In the genomic region with DNA sequence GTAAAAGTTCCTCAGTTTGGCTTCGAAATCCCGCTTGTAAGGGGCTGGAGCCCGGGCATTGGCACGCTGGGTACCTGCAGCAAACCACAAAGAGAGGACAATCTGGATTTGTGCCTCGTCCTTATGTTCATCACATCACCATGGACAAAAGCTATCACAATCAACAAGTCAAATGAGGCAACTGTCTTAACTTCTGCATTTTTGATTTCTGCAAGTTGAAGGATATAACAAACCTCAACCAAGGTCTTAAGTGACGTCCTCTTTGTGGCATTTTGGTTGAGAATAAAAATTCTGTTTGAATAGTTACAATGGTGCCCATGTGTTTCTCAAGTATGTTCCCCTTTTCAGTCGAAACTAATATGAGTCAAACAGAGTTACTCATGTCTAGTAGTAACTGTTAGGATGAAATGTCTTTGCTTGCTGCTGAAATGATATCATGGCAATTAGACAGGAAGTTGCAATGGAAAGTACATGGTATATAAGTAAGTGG, we compare ENCODE assay signal across 8 cellular contexts.
DNase-seq lines count a peak whose midpoint lies in the region; ATAC-seq, FAIRE-seq and TF ChIP-seq lines count a peak whose summit lies in the region.

No MANE protein-coding gene starts in this region.

- no peaks in the 10 kb centered on the region for H3K9me2 ChIP-seq in PC-9 (ENCODE audit: insufficient read depth)

- CTCF ChIA-PET in CD8-positive, alpha-beta memory T cell (lab: Charles Lee): interaction anchor here (0.9 to 3.7 kb wide), 7 partner anchors 10 to 164 kb away, joined by 3 to 14 read pairs (median 5); a partner anchor contains a TSS
- CTCF ChIA-PET in activated CD8-positive, alpha-beta T cell treated with anti-CD3 and anti-CD28 coated beads for 36 hours (lab: Charles Lee): interaction anchor here (0.9 to 5.4 kb wide), 10 partner anchors 12 to 95 kb away, joined by 3 to 35 read pairs (median 3); no protein-coding TSS in a partner anchor
- CTCF ChIA-PET in PC-9 (lab: Charles Lee): no interaction called here

- no peak overlapping the region for H2BK5ac ChIP-seq in mesenchymal stem cell (ENCODE audit: low read depth, low read length, poor library complexity, severe bottlenecking)

- peak overlapping the region; percentile 27 to 29 for H2BK12ac ChIP-seq in mesenchymal stem cell (ENCODE audit: low read length in 2 of 2)

- no peaks in the 10 kb centered on the region for H4K20me1 ChIP-seq in PC-9 (ENCODE audit: insufficient read depth)

- no peaks in the 10 kb centered on the region for H3K27me3 Mint-ChIP-seq in CD8-positive, alpha-beta memory T cell
- no peaks in the 10 kb centered on the region for H3K27me3 Mint-ChIP-seq in activated CD8-positive, alpha-beta T cell treated with anti-CD3 and anti-CD28 coated beads for 36 hours

- no peak for FAIRE-seq in D721Med (lab: Jason Lieb, UNC)

- no peaks in the 10 kb centered on the region for H3K79me2 ChIP-seq in PC-9 (ENCODE audit: low read depth)

- peak overlapping the region; percentile 5 for H3K27ac ChIP-seq in CD8-positive, alpha-beta memory T cell (ENCODE audit: low read depth, low read length)
- H3K27ac ChIP-seq in mesenchymal stem cell (ENCODE audit: low read length, poor library complexity, severe bottlenecking) (no peak overlapping the region), PC-9 (no peak overlapping the region)

- H3K14ac ChIP-seq in mesenchymal stem cell (ENCODE audit: low read length in 2 of 2): no peak overlapping the region

- POLR2A ChIA-PET in CD8-positive, alpha-beta memory T cell (lab: Charles Lee): interaction anchor here (0.8 to 1.4 kb wide), 5 partner anchors 8 to 78 kb away, joined by 3 to 5 read pairs (median 3); a partner anchor contains a TSS
- POLR2A ChIA-PET in activated CD8-positive, alpha-beta T cell treated with anti-CD3 and anti-CD28 coated beads for 36 hours (lab: Charles Lee): interaction anchor here (0.8 to 13.2 kb wide), 11 partner anchors 9 to 79 kb away, joined by 3 to 158 read pairs (median 5); no protein-coding TSS in a partner anchor
- POLR2A ChIA-PET in PC-9 (lab: Charles Lee; ENCODE audit: unreplicated experiment): no interaction called here

- peak overlapping the region; percentile 87 to 98 (median 95) for H3K27ac Mint-ChIP-seq in CD8-positive, alpha-beta memory T cell
- H3K27ac Mint-ChIP-seq in activated CD8-positive, alpha-beta T cell treated with anti-CD3 and anti-CD28 coated beads for 36 hours: peak overlapping the region; percentile 100

- ATAC-seq in GM19468 (IDR thresholded peaks at IDR 0.05; ENCODE audit: extremely low read depth, unreplicated experiment) (peak; percentile 84), HG03460 (IDR thresholded peaks at IDR 0.05; ENCODE audit: unreplicated experiment) (peak; percentile 78)
- ATAC-seq in activated CD8-positive, alpha-beta T cell treated with anti-CD3 and anti-CD28 coated beads for 36 hours: peak; percentile 79

- no peaks in the 10 kb centered on the region for H3K36me3 Mint-ChIP-seq in CD8-positive, alpha-beta memory T cell
- H3K36me3 Mint-ChIP-seq in activated CD8-positive, alpha-beta T cell treated with anti-CD3 and anti-CD28 coated beads for 36 hours (ENCODE audit: low read depth): peaks cover 18% of the 10 kb centered on the region

- no peak for TF ChIP-seq CTCF in activated CD8-positive, alpha-beta T cell treated with anti-CD3 and anti-CD28 coated beads for 36 hours (IDR thresholded peaks at IDR 0.05)
- TF ChIP-seq CTCF in D721Med (IDR thresholded peaks at IDR 0.05; ENCODE audit: insufficient read depth, missing control alignments): no peak
- no peak for TF ChIP-seq CTCF in PC-9 (conservative IDR thresholded peaks at IDR 0.05)

- H3K79me1 ChIP-seq in mesenchymal stem cell (replicated peaks; ENCODE audit: low read length, poor library complexity, severe bottlenecking): no peaks in the 10 kb centered on the region

- no peak overlapping the region for H4K91ac ChIP-seq in mesenchymal stem cell (ENCODE audit: low read length)

- H3K4ac ChIP-seq in mesenchymal stem cell (ENCODE audit: low read depth in 1 of 2, low read length in 2 of 2): peak overlapping the region in 1 of 2 experiments; percentile 6

- H3K23ac ChIP-seq in mesenchymal stem cell (ENCODE audit: low read length in 2 of 2): no peak overlapping the region

- H3K18ac ChIP-seq in mesenchymal stem cell (ENCODE audit: low read depth in 1 of 2, low read length in 2 of 2): no peak overlapping the region

- peaks cover 61% of the 10 kb centered on the region for H3K4me1 ChIP-seq in CD8-positive, alpha-beta memory T cell (ENCODE audit: insufficient read depth, low read length)
- H3K4me1 ChIP-seq in mesenchymal stem cell (ENCODE audit: control insufficient read depth, insufficient read depth, low read depth, low read length) (peaks cover 1% of the 10 kb centered on the region), PC-9 (replicated peaks; ENCODE audit: insufficient read depth) (peaks cover 28% of the 10 kb centered on the region)

- peak in 2 of 5 donors; percentile 63 to 71 for DNase-seq in CD8-positive, alpha-beta memory T cell
- peak; percentile 31 for DNase-seq in activated CD8-positive, alpha-beta T cell treated with anti-CD3 and anti-CD28 coated beads for 36 hours
- peak; percentile 68 for DNase-seq in mesenchymal stem cell
- DNase-seq in D721Med (ENCODE audit: insufficient read length, low spot score): no peak
- no peak for DNase-seq in NCI-H774 (lab: John Stamatoyannopoulos, UW)
- DNase-seq in PC-9: no peak

- H2AFZ ChIP-seq in mesenchymal stem cell (ENCODE audit: low read depth, low read length) (no peak overlapping the region), PC-9 (no peak overlapping the region)

- intact Hi-C loops in activated CD8-positive, alpha-beta T cell treated with anti-CD3 and anti-CD28 coated beads for 36 hours (cut with micrococcal nuclease): loop anchor here (1.0 to 2.0 kb wide), 2 partner anchors 35 to 66 kb away; no protein-coding TSS in a partner anchor
- intact Hi-C loops in PC-9 (cut with micrococcal nuclease; ENCODE audit: unreplicated experiment): no loop called here

- H3K9ac ChIP-seq in mesenchymal stem cell (ENCODE audit: low read length): no peak overlapping the region

- 96% methylated on average over 6 of the region's 7 CpGs for WGBS in mesenchymal stem cell

- H3K27me3 ChIP-seq in CD8-positive, alpha-beta memory T cell (ENCODE audit: insufficient read depth, low read length, poor library complexity, severe bottlenecking): no peaks in the 10 kb centered on the region
- H3K27me3 ChIP-seq in mesenchymal stem cell (ENCODE audit: control insufficient read depth in 1 of 2, insufficient read depth in 1 of 2, low read length in 2 of 2) (no peaks in the 10 kb centered on the region), PC-9 (ENCODE audit: insufficient read depth, low read depth) (no peaks in the 10 kb centered on the region)

- BruUV-seq in PC-9 (replicated peaks; lab: Mats Ljungman, UMichigan): no TSS peak

- peaks cover 8% of the 10 kb centered on the region; the same call in 1 of the 2 replicates for H3F3A ChIP-seq in PC-9 (ENCODE audit: insufficient read depth, low read depth)

- no peaks in the 10 kb centered on the region for H3K36me3 ChIP-seq in CD8-positive, alpha-beta memory T cell (ENCODE audit: insufficient read depth, low read length)
- H3K36me3 ChIP-seq in mesenchymal stem cell (ENCODE audit: control insufficient read depth in 1 of 2, insufficient read depth in 2 of 2, low read depth in 1 of 2, low read length in 2 of 2) (no peaks in the 10 kb centered on the region), PC-9 (ENCODE audit: low read depth) (no peaks in the 10 kb centered on the region)

- H3K4me3 Mint-ChIP-seq in CD8-positive, alpha-beta memory T cell: peak overlapping the region; percentile 34 to 74 (median 71)
- peak overlapping the region; percentile 81 for H3K4me3 Mint-ChIP-seq in activated CD8-positive, alpha-beta T cell treated with anti-CD3 and anti-CD28 coated beads for 36 hours

- H3K4me1 Mint-ChIP-seq in CD8-positive, alpha-beta memory T cell: peaks cover 54 to 73% (median 65%) of the 10 kb centered on the region in 3 donors
- peaks cover 64% of the 10 kb centered on the region for H3K4me1 Mint-ChIP-seq in activated CD8-positive, alpha-beta T cell treated with anti-CD3 and anti-CD28 coated beads for 36 hours (ENCODE audit: low read depth)

- H2BK15ac ChIP-seq in mesenchymal stem cell (ENCODE audit: low read depth, poor library complexity, severe bottlenecking): no peak overlapping the region

- no peak overlapping the region for H2AK5ac ChIP-seq in mesenchymal stem cell (ENCODE audit: low read length, severe bottlenecking)

- H2BK120ac ChIP-seq in mesenchymal stem cell (ENCODE audit: low read depth, low read length): no peak overlapping the region

- H3K4me2 ChIP-seq in mesenchymal stem cell (ENCODE audit: low read length, poor library complexity, severe bottlenecking) (no peak overlapping the region), PC-9 (no peak overlapping the region)

- no peak overlapping the region for H4K8ac ChIP-seq in mesenchymal stem cell (ENCODE audit: low read length)

- no peak overlapping the region for H3K4me3 ChIP-seq in CD8-positive, alpha-beta memory T cell (ENCODE audit: low read length)
- H3K4me3 ChIP-seq in mesenchymal stem cell (ENCODE audit: insufficient read depth in 1 of 2, low read depth in 1 of 2, low read length in 2 of 2) (no peak overlapping the region), PC-9 (no peak overlapping the region)

- no peaks in the 10 kb centered on the region for H3K9me3 ChIP-seq in CD8-positive, alpha-beta memory T cell (ENCODE audit: low read length)
- H3K9me3 ChIP-seq in mesenchymal stem cell (ENCODE audit: control insufficient read depth, low read length) (no peaks in the 10 kb centered on the region), PC-9 (ENCODE audit: insufficient read depth, low read depth) (no peaks in the 10 kb centered on the region)

- no peaks in the 10 kb centered on the region for H3K9me3 Mint-ChIP-seq in CD8-positive, alpha-beta memory T cell
- no peaks in the 10 kb centered on the region for H3K9me3 Mint-ChIP-seq in activated CD8-positive, alpha-beta T cell treated with anti-CD3 and anti-CD28 coated beads for 36 hours

Comparison
In these comparisons a context has a peak if more than half of its experiments do, and no peak if none do; other contexts are left out.
1. DNase-seq: peak in activated CD8-positive, alpha-beta T cell treated with anti-CD3 and anti-CD28 coated beads for 36 hours (single experiment) and mesenchymal stem cell (single experiment); none in D721Med (single experiment), NCI-H774 (single experiment) and PC-9 (0 of 2).
2. Peak in every context shown above with its lines, with median percentiles within 50 percentile points of each other: ATAC-seq.